In genomic region chr1:222995620-222996306, GRCh38 we compare ENCODE assay signal across 1 cellular context.
TF ChIP-seq lines count a peak whose summit lies in the region.

No MANE protein-coding gene starts in this region.

TF ChIP-seq in K562, 482 proteins besides CTCF, POLR2A, EP300 and RAD21 (continued from another document):
- no peak for TF ChIP-seq VEZF1 (CRISPR knock-in tag; IDR thresholded peaks at IDR 0.05)
- TF ChIP-seq HMGXB4 (CRISPR knock-in tag; IDR thresholded peaks at IDR 0.05) = no peak
